In the genomic region with DNA sequence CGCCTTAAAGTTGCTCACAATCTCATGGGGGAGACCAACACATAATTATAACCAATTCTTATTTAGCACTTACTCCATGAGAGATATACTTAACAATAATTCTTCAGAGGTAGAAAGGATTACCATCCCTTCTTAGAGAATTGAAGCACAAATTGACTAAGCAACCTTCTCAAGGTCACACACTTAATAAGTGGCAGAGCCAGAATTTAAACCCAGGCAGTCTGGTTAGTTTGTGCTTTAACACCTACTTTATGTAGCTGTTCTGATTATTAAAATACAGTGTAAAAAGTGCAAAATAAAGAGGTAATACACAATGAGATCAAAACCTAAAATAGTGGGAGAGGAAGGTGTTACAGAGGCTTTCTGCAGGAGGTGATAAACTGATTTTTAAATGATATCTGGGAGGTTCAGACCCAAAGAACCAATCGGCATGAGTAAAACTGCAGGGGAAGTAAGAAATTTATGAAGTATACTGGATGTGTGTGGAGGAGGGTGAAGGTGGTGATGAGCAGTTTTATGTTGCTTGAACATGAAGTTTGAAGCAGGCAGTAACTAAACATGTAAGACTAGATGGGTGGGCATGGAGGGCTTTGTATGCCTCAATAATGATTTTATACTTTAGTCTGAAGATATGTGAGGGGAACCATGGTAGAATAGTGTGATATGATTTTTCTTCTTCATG, we compare ENCODE assay signal across 9 cellular contexts. TPM values are rescaled to one million over a fixed set of nuclear protein-coding genes. Genes with fewer than 3 reads are reported as not detected.
A peak's percentile ranks its signal among the peaks of the same experiment; 100 is the strongest.
DNase-seq lines count a peak whose midpoint lies in the region; ATAC-seq, FAIRE-seq and TF ChIP-seq lines count a peak whose summit lies in the region.
"Had no signal": no experiment of that assay in that cellular context is flagged by ENCODE, and none has a peak within 500 bp of the region (broad histone marks: within the 10 kb centered on the region; RNA-seq: fewer than 3 reads in every experiment).

No MANE protein-coding gene starts in this region.

- H3K36me3 Mint-ChIP-seq in activated CD8-positive, alpha-beta T cell treated with anti-CD3 and anti-CD28 coated beads for 36 hours (ENCODE audit: low read depth), result peaks cover 44% of the 10 kb centered on the region

- H3K27me3 Mint-ChIP-seq in activated CD8-positive, alpha-beta T cell treated with anti-CD3 and anti-CD28 coated beads for 36 hours, result no peaks in the 10 kb centered on the region

- no peak overlapping the region for H4K5ac ChIP-seq in mesendoderm (ENCODE audit: low read length)

- no peak for FAIRE-seq in A549 (lab: Jason Lieb, UNC)
- FAIRE-seq in H54 (lab: Jason Lieb, UNC), result peak; percentile 66

- no peak for TF ChIP-seq CTCF in A549 (IDR thresholded peaks at IDR 0.05)
- TF ChIP-seq CTCF in activated CD8-positive, alpha-beta T cell treated with anti-CD3 and anti-CD28 coated beads for 36 hours (IDR thresholded peaks at IDR 0.05), result no peak

- H3K9ac ChIP-seq in mesendoderm (ENCODE audit: low read length), result peak overlapping the region; percentile 46

- H3K9me3 ChIP-seq in A549, result no peaks in the 10 kb centered on the region

- DNase-seq in A549 (ENCODE audit: low read depth in 1 of 2, low spot score in 1 of 2) (no peak), H54 (ENCODE audit: insufficient read length, low spot score) (no peak), mesendoderm (peak; percentile 7), putamen (ENCODE audit: low spot score) (no peak), LoVo (ENCODE audit: low spot score) (no peak)
- DNase-seq in activated CD8-positive, alpha-beta T cell treated with anti-CD3 and anti-CD28 coated beads for 36 hours, result no peak

- peak overlapping the region; percentile 45 for H2BK120ac ChIP-seq in mesendoderm (ENCODE audit: low read depth, low read length)

- ATAC-seq in A549 (peak; percentile 34 to 48; a peak in 5 of 6 replicates), HG03108 (IDR thresholded peaks at IDR 0.05; ENCODE audit: unreplicated experiment) (no peak), HG02763 (IDR thresholded peaks at IDR 0.05; ENCODE audit: unreplicated experiment) (no peak)
- ATAC-seq in activated CD8-positive, alpha-beta T cell treated with anti-CD3 and anti-CD28 coated beads for 36 hours, result peak; percentile 10

- H2BK15ac ChIP-seq in mesendoderm (replicated peaks; ENCODE audit: low read depth), result no peak overlapping the region

- intact Hi-C loops in activated CD8-positive, alpha-beta T cell treated with anti-CD3 and anti-CD28 coated beads for 36 hours (cut with micrococcal nuclease), result no loop called here

- no peak overlapping the region for H2BK5ac ChIP-seq in mesendoderm (ENCODE audit: low read length)

- no peaks in the 10 kb centered on the region for H3K9me3 Mint-ChIP-seq in activated CD8-positive, alpha-beta T cell treated with anti-CD3 and anti-CD28 coated beads for 36 hours

- H3K18ac ChIP-seq in mesendoderm (ENCODE audit: low read length), result no peak overlapping the region

- peak overlapping the region; percentile 34 to 71; a peak in 5 of 6 replicates for H3K27ac ChIP-seq in A549
- H3K27ac ChIP-seq in mesendoderm (ENCODE audit: low read depth, low read length), result peak overlapping the region; percentile 17

- peak overlapping the region; percentile 41 for H3K4me3 Mint-ChIP-seq in activated CD8-positive, alpha-beta T cell treated with anti-CD3 and anti-CD28 coated beads for 36 hours

- H3K4me2 ChIP-seq in A549 (peak overlapping the region; percentile 58), mesendoderm (ENCODE audit: low read length) (no peak overlapping the region)

- 53% methylated on average over 2 of the region's 2 CpGs for WGBS in A549 (ENCODE audit: missing lambda C conversion rate)
- no CpG with 5 or more reads among the region's 2 CpGs for WGBS in mesendoderm (ENCODE audit: extremely low coverage, insufficient coverage, low lambda C conversion rate)

- POLR2A ChIA-PET in A549 (lab: Yijun Ruan, JAX), result no interaction called here
- POLR2A ChIA-PET in activated CD8-positive, alpha-beta T cell treated with anti-CD3 and anti-CD28 coated beads for 36 hours (lab: Charles Lee), result interaction anchor here (0.9 kb wide), 1 partner anchor 9 kb away, joined by 3 read pairs; no protein-coding TSS in a partner anchor

- H3K56ac ChIP-seq in mesendoderm (ENCODE audit: low read length), result peak overlapping the region; percentile 61

- no peaks in the 10 kb centered on the region for H3K36me3 ChIP-seq in mesendoderm (ENCODE audit: control insufficient read depth, insufficient read depth, low read length)

- H4K8ac ChIP-seq in mesendoderm (ENCODE audit: low read depth, low read length), result no peak overlapping the region

- CTCF ChIA-PET in A549 (lab: Yijun Ruan, JAX), result interaction anchor here (0.6 to 3.7 kb wide), 35 partner anchors 9 to 382 kb away, joined by 3 to 29 read pairs (median 4); a partner anchor contains a TSS
- CTCF ChIA-PET in activated CD8-positive, alpha-beta T cell treated with anti-CD3 and anti-CD28 coated beads for 36 hours (lab: Charles Lee), result interaction anchor here (0.6 to 4.0 kb wide), 35 partner anchors 8 to 224 kb away, joined by 3 to 44 read pairs (median 6); a partner anchor contains a TSS

- no peak for TF ChIP-seq EP300 in A549 (IDR thresholded peaks at IDR 0.05)

- H3K79me1 ChIP-seq in mesendoderm (ENCODE audit: low read length), result peaks cover 3% of the 10 kb centered on the region

- TF ChIP-seq RAD21 in A549 (conservative IDR thresholded peaks at IDR 0.05 in 1 of 2, IDR thresholded peaks at IDR 0.05 in 1 of 2), result no peak

- no peak overlapping the region for H3K23ac ChIP-seq in mesendoderm (ENCODE audit: low read length)

- peaks cover 65% of the 10 kb centered on the region for H3K79me2 ChIP-seq in mesendoderm (ENCODE audit: control insufficient read depth, insufficient read depth, low read length)

- no peak overlapping the region for H2AK5ac ChIP-seq in mesendoderm (ENCODE audit: low read length)

- peaks cover 75% of the 10 kb centered on the region for H3K4me1 ChIP-seq in A549
- peaks cover 15% of the 10 kb centered on the region for H3K4me1 ChIP-seq in mesendoderm (ENCODE audit: control insufficient read depth, low read depth, low read length)

- no peaks in the 10 kb centered on the region for H3K27me3 ChIP-seq in mesendoderm (ENCODE audit: insufficient read depth, low read length, poor library complexity)

- H3K27ac Mint-ChIP-seq in activated CD8-positive, alpha-beta T cell treated with anti-CD3 and anti-CD28 coated beads for 36 hours, result peak overlapping the region; percentile 76

- no peak overlapping the region for H3K4ac ChIP-seq in mesendoderm (ENCODE audit: low read depth, low read length)

- TF ChIP-seq POLR2A in A549 (IDR thresholded peaks at IDR 0.05; ENCODE audit: low read length) (no peak), H54 (IDR thresholded peaks at IDR 0.05; ENCODE audit: low read depth, low read length) (no peak)

- H3K4me3 ChIP-seq in A549 (no peak overlapping the region), mesendoderm (ENCODE audit: low read length) (no peak overlapping the region)

- H3K4me1 Mint-ChIP-seq in activated CD8-positive, alpha-beta T cell treated with anti-CD3 and anti-CD28 coated beads for 36 hours (ENCODE audit: low read depth), result peaks cover 66% of the 10 kb centered on the region

RNA-seq across cellular contexts. Expression of a gene that starts 5.7 kb away (rescaled TPM):
- polyA plus RNA-seq in A549 (2011; rRNA removed) (37.1 and 49.2 TPM in 2 replicates), A549 (2017; fragmentation: RNase III; extraction: RNeasy Plus Mini Kit Qiagen cat#74134 plus additional on column Dnase treatment) (31.3 to 38.4 TPM (median 33.8 TPM) in 3 replicates)
- 7.1 and 7.4 TPM in 2 replicates for polyA plus RNA-seq in A549 (2012; cell fraction: cytosol; rRNA removed)
- 7.8 and 11.0 TPM in 2 replicates for polyA plus RNA-seq in A549 (2012; cell fraction: nucleus; rRNA removed)
- 23.6 and 25.0 TPM in 2 replicates for polyA minus RNA-seq in A549 (2011; rRNA and poly(A)+ RNA removed)
- total RNA-seq in activated CD8-positive, alpha-beta T cell treated with anti-CD3 and anti-CD28 coated beads for 36 hours, result 10 to 100 TPM; 64.7 to 67.8 TPM
- polyA plus RNA-seq in mesendoderm (2013, experiment 1 of 2), result 26.0 TPM
- polyA plus RNA-seq in mesendoderm (2013, experiment 2 of 2), result 25.7 TPM

RNA-seq across cellular contexts. Expression of a gene that starts 6.6 kb away (rescaled TPM):
- polyA plus RNA-seq in A549 (2011; rRNA removed) (15.0 and 16.1 TPM in 2 replicates), A549 (2017; fragmentation: RNase III; extraction: RNeasy Plus Mini Kit Qiagen cat#74134 plus additional on column Dnase treatment) (4.6 to 5.4 TPM (median 5.3 TPM) in 3 replicates)
- polyA plus RNA-seq in A549 (2012; cell fraction: cytosol; rRNA removed), result 5.1 and 5.5 TPM in 2 replicates
- polyA plus RNA-seq in A549 (2012; cell fraction: nucleus; rRNA removed), result 4.8 and 5.5 TPM in 2 replicates
- polyA minus RNA-seq in A549 (2011; rRNA and poly(A)+ RNA removed), result 21.9 and 29.5 TPM in 2 replicates
- total RNA-seq in activated CD8-positive, alpha-beta T cell treated with anti-CD3 and anti-CD28 coated beads for 36 hours, result 10 to 100 TPM; 58.6 to 58.8 TPM
- polyA plus RNA-seq in mesendoderm (2013, experiment 1 of 2), result 4.1 TPM
- polyA plus RNA-seq in mesendoderm (2013, experiment 2 of 2), result 3.8 TPM

RNA-seq across cellular contexts. Expression of a gene that starts 30.3 kb away (rescaled TPM):
- polyA plus RNA-seq in A549 (2011; rRNA removed) (50.0 and 59.9 TPM in 2 replicates), A549 (2017; fragmentation: RNase III; extraction: RNeasy Plus Mini Kit Qiagen cat#74134 plus additional on column Dnase treatment) (144 to 171 TPM (median 156 TPM) in 3 replicates)
- polyA plus RNA-seq in A549 (2012; cell fraction: cytosol; rRNA removed), result 82.2 and 102 TPM in 2 replicates
- 122 and 164 TPM in 2 replicates for polyA plus RNA-seq in A549 (2012; cell fraction: nucleus; rRNA removed)
- 65.0 and 77.8 TPM in 2 replicates for polyA minus RNA-seq in A549 (2011; rRNA and poly(A)+ RNA removed)
- total RNA-seq in activated CD8-positive, alpha-beta T cell treated with anti-CD3 and anti-CD28 coated beads for 36 hours, result 1 to 10 TPM; 2.9 to 3.6 TPM
- polyA plus RNA-seq in mesendoderm (2013, experiment 1 of 2), result 9.4 TPM
- 9.7 TPM for polyA plus RNA-seq in mesendoderm (2013, experiment 2 of 2)

RNA-seq across cellular contexts. Expression of a gene that starts 39.5 kb away (rescaled TPM):
- polyA plus RNA-seq in A549 (2011; rRNA removed) (0.26 and 0.47 TPM in 2 replicates), A549 (2017; fragmentation: RNase III; extraction: RNeasy Plus Mini Kit Qiagen cat#74134 plus additional on column Dnase treatment) (0.08 to 0.48 TPM (median 0.21 TPM) in 3 replicates)
- 0.05 TPM in 1 of 2 replicates, not detected in the other for polyA plus RNA-seq in A549 (2012; cell fraction: cytosol; rRNA removed)
- polyA plus RNA-seq in A549 (2012; cell fraction: nucleus; rRNA removed), result 0.06 TPM in 1 of 2 replicates, not detected in the other
- polyA minus RNA-seq in A549 (2011; rRNA and poly(A)+ RNA removed), result 1.2 TPM in 1 of 2 replicates, not detected in the other
- total RNA-seq in activated CD8-positive, alpha-beta T cell treated with anti-CD3 and anti-CD28 coated beads for 36 hours, result under 1 TPM in 1 of 2 experiments, not detected in 1; 0.29 TPM
- 0.37 TPM for polyA plus RNA-seq in mesendoderm (2013, experiment 1 of 2)
- polyA plus RNA-seq in mesendoderm (2013, experiment 2 of 2), result 0.28 TPM
- total RNA-seq: Right ventricle myocardium inferior had no signal

RNA-seq across cellular contexts. Expression of a gene that starts 45.0 kb away (rescaled TPM):
- polyA plus RNA-seq in A549 (2011; rRNA removed), result 0.60 and 0.84 TPM in 2 replicates
- 0.11 and 0.13 TPM in 2 replicates for polyA plus RNA-seq in A549 (2012; cell fraction: cytosol; rRNA removed)
- polyA plus RNA-seq in A549 (2012; cell fraction: nucleus; rRNA removed), result 0.11 and 0.20 TPM in 2 replicates
- polyA plus RNA-seq in A549 (2017; fragmentation: RNase III; extraction: RNeasy Plus Mini Kit Qiagen cat#74134 plus additional on column Dnase treatment), result 1.6 to 1.9 TPM (median 1.7 TPM) in 3 replicates
- polyA minus RNA-seq in A549 (2011; rRNA and poly(A)+ RNA removed), result 0.39 and 0.74 TPM in 2 replicates
- 1 to 10 TPM; 1.3 to 1.6 TPM for total RNA-seq in activated CD8-positive, alpha-beta T cell treated with anti-CD3 and anti-CD28 coated beads for 36 hours
- polyA plus RNA-seq in mesendoderm (2013, experiment 1 of 2), result 2.5 TPM
- 2.5 TPM for polyA plus RNA-seq in mesendoderm (2013, experiment 2 of 2)

Comparison
In these comparisons a context has a peak if more than half of its experiments do, and no peak if none do; other contexts are left out.
1. ATAC-seq: peak in A549 (2 of 2) and activated CD8-positive, alpha-beta T cell treated with anti-CD3 and anti-CD28 coated beads for 36 hours (single experiment); none in HG03108 (single experiment) and HG02763 (single experiment).